ENCODE assay signal across 11 cellular contexts in the genomic region with DNA sequence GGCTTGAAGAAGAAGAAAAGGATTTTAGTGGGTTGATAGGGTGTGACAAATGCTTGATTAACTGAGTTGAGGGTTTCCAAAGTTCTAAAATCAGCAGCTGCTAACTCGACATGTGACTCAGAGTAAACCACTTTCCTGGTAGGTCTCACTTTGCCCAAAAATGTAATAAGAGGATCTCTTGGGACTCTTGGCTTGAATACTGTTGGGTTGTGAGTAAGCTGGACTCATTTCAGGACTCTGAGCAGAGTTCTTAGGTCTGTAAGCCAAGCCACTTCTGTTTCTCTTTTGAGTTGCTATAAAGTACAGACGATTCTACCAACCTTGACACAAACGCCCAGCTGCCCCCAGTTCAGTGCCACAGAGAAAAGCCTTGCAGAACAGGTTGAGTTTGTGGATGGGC.
DNase-seq lines count a peak whose midpoint lies in the region; ATAC-seq and TF ChIP-seq lines count a peak whose summit lies in the region.
"Had no signal": no experiment of that assay in that cellular context is flagged by ENCODE, and none has a peak within 500 bp of the region (broad histone marks: within the 10 kb centered on the region; RNA-seq: fewer than 3 reads in every experiment).

No MANE protein-coding gene starts in this region.

- BruUV-seq in MCF 10A (replicated peaks; lab: Mats Ljungman, UMichigan): no TSS peak

- DNase-seq in fibroblast of the conjunctiva (ENCODE audit: low read depth) (peak; percentile 56), MV-4-11 (lab: John Stamatoyannopoulos, UW) (no peak), MCF 10A (ENCODE audit: unreplicated experiment) (no peak), NCI-H1417 (lab: John Stamatoyannopoulos, UW) (no peak), NCI-H748 treated with DMSO at 0.1 percent for 48 hours (lab: John Stamatoyannopoulos, UW) (no peak)
- DNase-seq: NCI-H2029 treated with DMSO at 0.1 percent for 48 hours, ovary, PC-3 had no signal

- POLR2A ChIA-PET in MCF 10A (lab: Yijun Ruan, JAX): no interaction called here

- ATAC-seq in GM18499 (IDR thresholded peaks at IDR 0.05; ENCODE audit: insufficient read depth, unreplicated experiment) (peak; percentile 73), GM21576 (IDR thresholded peaks at IDR 0.05; ENCODE audit: unreplicated experiment) (peak; percentile 63), HG03354 (IDR thresholded peaks at IDR 0.05; ENCODE audit: poor library complexity, severe bottlenecking, unreplicated experiment) (peak; percentile 76)
- ATAC-seq: PC-3 had no signal

- intact Hi-C loops in MCF 10A (cut with micrococcal nuclease): no loop called here

- H3K9me3 Mint-ChIP-seq in MCF 10A (ENCODE audit: unreplicated experiment): peaks cover 12% of the 10 kb centered on the region

- no peak for TF ChIP-seq CTCF in MCF 10A (IDR thresholded peaks at IDR 0.05; ENCODE audit: unreplicated experiment)

- peaks cover 6% of the 10 kb centered on the region for H3K4me1 Mint-ChIP-seq in MCF 10A (ENCODE audit: insufficient read depth, unreplicated experiment)

- no peaks in the 10 kb centered on the region for H3K36me3 Mint-ChIP-seq in MCF 10A (ENCODE audit: insufficient read depth, unreplicated experiment)

- H3K27me3 Mint-ChIP-seq in MCF 10A (ENCODE audit: insufficient read depth, unreplicated experiment): no peaks in the 10 kb centered on the region

- no peak overlapping the region for H3K4me3 Mint-ChIP-seq in MCF 10A (ENCODE audit: unreplicated experiment)

- CTCF ChIA-PET in MCF 10A (lab: Yijun Ruan, JAX): interaction anchor here (0.8 to 1.0 kb wide), 3 partner anchors 39 to 1482 kb away, joined by 3 to 4 read pairs (median 3); no protein-coding TSS in a partner anchor

- no peak overlapping the region for H3K27ac Mint-ChIP-seq in MCF 10A (ENCODE audit: low read depth, unreplicated experiment)
